In the genomic region with DNA sequence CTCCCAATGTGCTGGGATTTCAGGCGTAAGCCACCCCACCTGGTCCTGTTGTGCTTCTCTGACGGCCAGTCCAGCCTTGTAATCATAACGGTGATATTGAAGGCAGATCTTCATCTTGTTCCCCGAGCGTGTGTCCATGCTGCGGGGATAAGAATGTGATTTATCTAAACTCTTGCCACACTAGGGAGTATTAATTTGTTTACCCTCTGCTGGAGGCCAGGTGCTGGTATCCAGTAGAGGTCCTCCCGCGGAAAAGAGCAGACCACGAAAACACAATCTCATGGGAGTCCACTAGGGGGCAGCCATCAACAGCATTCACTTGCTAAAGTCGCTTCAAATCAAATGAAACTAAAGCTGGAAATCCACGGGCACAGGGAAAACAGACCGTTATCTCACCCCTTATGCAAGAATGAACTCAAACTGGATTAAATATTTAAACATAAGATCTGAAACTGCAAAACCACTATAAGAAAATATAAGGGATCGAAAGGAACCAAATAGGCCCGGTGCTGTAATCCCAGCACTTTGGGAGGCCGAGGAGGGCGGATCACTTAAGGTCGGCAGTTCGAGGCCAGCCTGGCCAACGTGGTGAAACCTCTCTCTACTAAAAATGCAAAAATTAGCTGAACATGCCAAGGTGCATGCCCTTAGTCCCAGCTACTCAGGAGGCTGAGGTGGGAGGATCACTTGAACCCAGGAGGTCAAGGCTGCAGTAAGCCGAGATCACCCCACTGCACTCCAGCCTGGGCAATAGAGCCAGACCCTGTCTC, we compare ENCODE assay signal across 8 cellular contexts. TPM values are rescaled to one million over a fixed set of nuclear protein-coding genes. Genes with fewer than 3 reads are reported as not detected.
DNase-seq lines count a peak whose midpoint lies in the region; ATAC-seq and TF ChIP-seq lines count a peak whose summit lies in the region.

No MANE protein-coding gene starts in this region.

- peaks cover 16% of the 10 kb centered on the region for H3K27me3 Mint-ChIP-seq in nephron progenitor cell (ENCODE audit: low read depth, poor library complexity)

- H3K4me1 ChIP-seq in fibroblast of lung (ENCODE audit: control insufficient read depth, extremely low read depth, insufficient read depth, low read length), result no peaks in the 10 kb centered on the region

- no peaks in the 10 kb centered on the region for H3K79me2 ChIP-seq in fibroblast of lung (ENCODE audit: control insufficient read depth, insufficient read depth, low read length)

- peak overlapping the region; percentile 82 for H3K4me2 ChIP-seq in fibroblast of lung (ENCODE audit: extremely low read depth, insufficient read depth, low read length)

- no peaks in the 10 kb centered on the region for H3K36me3 ChIP-seq in fibroblast of lung (ENCODE audit: control insufficient read depth, insufficient read depth, low read length)

- H3K9me3 ChIP-seq in fibroblast of lung (ENCODE audit: control insufficient read depth, insufficient read depth, low read depth, low read length), result no peaks in the 10 kb centered on the region

- H2AFZ ChIP-seq in fibroblast of lung (ENCODE audit: low read length), result peak overlapping the region; percentile 14

- TF ChIP-seq CTCF in LNCAP (IDR thresholded peaks at IDR 0.05), result peak; percentile 95
- TF ChIP-seq CTCF in fibroblast of lung (conservative IDR thresholded peaks at IDR 0.05 in 1 of 2, IDR thresholded peaks at IDR 0.05 in 1 of 2; ENCODE audit: low read depth in 1 of 2, low read length in 2 of 2), result peak; percentile 91 to 95
- TF ChIP-seq CTCF in nephron progenitor cell (IDR thresholded peaks at IDR 0.05), result peak; percentile 78

- H3K27ac Mint-ChIP-seq in nephron progenitor cell, result no peak overlapping the region

- H3K4me3 Mint-ChIP-seq in nephron progenitor cell, result no peak overlapping the region

- no peaks in the 10 kb centered on the region for H4K20me1 ChIP-seq in fibroblast of lung (ENCODE audit: control insufficient read depth, extremely low read depth, insufficient read depth, low read length)

- no peaks in the 10 kb centered on the region for H3K36me3 Mint-ChIP-seq in nephron progenitor cell (ENCODE audit: low read depth)

- no peaks in the 10 kb centered on the region for H3K9me3 Mint-ChIP-seq in nephron progenitor cell

- H3K4me1 Mint-ChIP-seq in nephron progenitor cell, result no peaks in the 10 kb centered on the region

- no peak overlapping the region for H3K9ac ChIP-seq in fibroblast of lung (ENCODE audit: insufficient read depth, low read length)

- no peak for ATAC-seq in HG03159 (IDR thresholded peaks at IDR 0.05; ENCODE audit: unreplicated experiment)

- no peak overlapping the region for H3K27ac ChIP-seq in fibroblast of lung (ENCODE audit: insufficient read depth, low read length)

- no peaks in the 10 kb centered on the region for H3K27me3 ChIP-seq in fibroblast of lung (ENCODE audit: control insufficient read depth, insufficient read depth, low read length)

- DNase-seq in DMS 273 treated with DMSO at 0.1 percent for 48 hours (lab: John Stamatoyannopoulos, UW), result peak; percentile 69
- peak; percentile 88 for DNase-seq in RPMI8226
- peak; percentile 50 for DNase-seq in activated T-helper 1 cell treated with Interleukin-2 at 50 U/mL for 16 hours (ENCODE audit: low read depth)
- DNase-seq in fibroblast of lung (ENCODE audit: low read depth in 2 of 2), result peak; percentile 69 to 88
- DNase-seq in nephron progenitor cell, result peak; percentile 79
- peak; percentile 59 for DNase-seq in stimulated activated naive CD4-positive, alpha-beta T cell treated with Interleukin-2 at 50 U/mL for 16 hours (lab: John Stamatoyannopoulos, UW)

- peak overlapping the region in 3 of 4 experiments; percentile 19 to 31 (median 20) for H3K4me3 ChIP-seq in fibroblast of lung (replicated peaks in 1 of 4; ENCODE audit: control extremely low read depth in 1 of 4, insufficient read depth in 1 of 4, low read depth in 3 of 4, low read length in 4 of 4)

RNA-seq across cellular contexts. Expression of a gene that starts 22.3 kb away (rescaled TPM):
- 16.4 and 16.8 TPM in 2 replicates for total RNA-seq in fibroblast of lung
- polyA plus RNA-seq in fibroblast of lung, result 24.6 and 26.4 TPM in 2 replicates
- polyA plus RNA-seq in fibroblast of lung (2012), result 16.3 and 19.5 TPM in 2 replicates
- 5.9 and 6.6 TPM in 2 replicates for polyA minus RNA-seq in fibroblast of lung (ENCODE audit: low replicate concordance)
